In genomic region chrX:18973527-18974192, GRCh38 we compare ENCODE assay signal across 10 cellular contexts. TPM values are rescaled to one million over a fixed set of nuclear protein-coding genes. Genes with fewer than 3 reads are reported as not detected.
DNase-seq lines count a peak whose midpoint lies in the region; ATAC-seq lines count a peak whose summit lies in the region.
"Had no signal": no experiment of that assay in that cellular context is flagged by ENCODE, and none has a peak within 500 bp of the region (broad histone marks: within the 10 kb centered on the region; RNA-seq: fewer than 3 reads in every experiment).

No MANE protein-coding gene starts in this region.

- ATAC-seq in HG02798 (IDR thresholded peaks at IDR 0.05; ENCODE audit: poor library complexity, unreplicated experiment) (no peak), GM18498 (IDR thresholded peaks at IDR 0.05; ENCODE audit: unreplicated experiment) (no peak)

- peak; percentile 30 for DNase-seq in COR-L47 (lab: John Stamatoyannopoulos, UW)
- DNase-seq in NCI-H1092 treated with DMSO at 0.1 percent for 48 hours (lab: John Stamatoyannopoulos, UW): peak; percentile 18
- DNase-seq in RPMI7951 (ENCODE audit: low read depth): peak; percentile 27
- DNase-seq in middle frontal gyrus (ENCODE audit: extremely low spot score, low spot score): peak; percentile 4
- no peak for DNase-seq in activated CD8-positive, alpha-beta memory T cell treated with anti-CD3 and anti-CD28 coated beads, Interleukin-2, amount 50 U/mL, for 4 hours
- DNase-seq in occipital lobe (lab: John Stamatoyannopoulos, UW): no peak
- DNase-seq: activated T-cell treated with anti-CD3 and anti-CD28 coated beads, Interleukin-2, amount 50 U/mL, for 1 hour; stimulated activated CD4-positive, alpha-beta T cell treated with anti-CD3 and anti-CD28 coated beads, Interleukin-4, amount 100 ng/mL, for 1 hour had no signal

RNA-seq across cellular contexts. Expression of gene PHKA2, which starts 10.3 kb away (rescaled TPM):
- 2.9 and 6.4 TPM in 2 replicates for total RNA-seq in RPMI7951 (2014; rRNA removed; shearing (Covaris generic))
- 18.4 TPM for total RNA-seq in occipital lobe

Comparison
In these comparisons a context has a peak if more than half of its experiments do, and no peak if none do; other contexts are left out.
1. DNase-seq: peak in COR-L47 (single experiment), NCI-H1092 treated with DMSO at 0.1 percent for 48 hours (single experiment), RPMI7951 (single experiment) and middle frontal gyrus (single experiment); none in activated CD8-positive, alpha-beta memory T cell treated with anti-CD3 and anti-CD28 coated beads, Interleukin-2, amount 50 U/mL, for 4 hours (single experiment) and occipital lobe (single experiment).